ENCODE assay signal across 1 cellular context in genomic region chr2:98899703-98900078, GRCh38. TPM values are rescaled to one million over a fixed set of nuclear protein-coding genes. Genes with fewer than 3 reads are reported as not detected.
"Had no signal": no experiment of that assay in that cellular context is flagged by ENCODE, and none has a peak within 500 bp of the region (broad histone marks: within the 10 kb centered on the region; RNA-seq: fewer than 3 reads in every experiment).

No MANE protein-coding gene starts in this region.

RNA-seq across cellular contexts. Expression of gene CRACDL, which starts 36.3 kb away (rescaled TPM):
- total RNA-seq: activated B cell treated with CpG ODN at 0.5 μM for 24 hours had no signal
